14 cellular contexts compared by ENCODE assay signal in the genomic region with DNA sequence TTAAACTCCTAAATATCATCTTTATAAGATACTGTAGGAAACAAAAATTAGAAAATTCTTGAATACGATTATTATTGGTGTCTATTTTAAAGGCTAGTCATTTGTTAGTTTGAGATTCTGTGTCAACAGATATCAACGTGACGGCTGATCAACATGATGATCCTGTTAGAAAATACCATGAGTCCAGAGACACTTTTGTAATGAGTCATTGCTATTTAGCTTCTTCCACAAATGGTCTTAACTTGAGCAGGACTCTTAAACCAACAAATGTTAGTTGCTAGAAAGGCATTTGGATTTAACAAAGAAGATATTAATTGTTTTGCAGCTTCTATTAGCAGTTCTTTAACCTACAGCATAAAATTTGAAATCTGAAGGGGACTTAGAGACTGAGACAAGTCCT.
DNase-seq lines count a peak whose midpoint lies in the region; ATAC-seq and TF ChIP-seq lines count a peak whose summit lies in the region.
"Had no signal": no experiment of that assay in that cellular context is flagged by ENCODE, and none has a peak within 500 bp of the region (broad histone marks: within the 10 kb centered on the region; RNA-seq: fewer than 3 reads in every experiment).

No MANE protein-coding gene starts in this region.

- TF ChIP-seq CTCF in fibroblast of pulmonary artery (IDR thresholded peaks at IDR 0.05; ENCODE audit: low read length, missing control alignments) (no peak), uterus (IDR thresholded peaks at IDR 0.05) (no peak)

- H3K27ac ChIP-seq in SJSA1 (peak overlapping the region; percentile 99), uterus (no peak overlapping the region)
- H3K27ac ChIP-seq: upper lobe of left lung had no signal

- no peak for TF ChIP-seq POLR2A in uterus (IDR thresholded peaks at IDR 0.05)

- no peak overlapping the region for H3K4me3 ChIP-seq in SJSA1
- no peak overlapping the region for H3K4me3 ChIP-seq in fibroblast of pulmonary artery (replicated peaks; ENCODE audit: low read depth, low read length)
- H3K4me3 ChIP-seq in skeletal muscle cell (ENCODE audit: low read depth, low read length), result no peak overlapping the region
- no peak overlapping the region for H3K4me3 ChIP-seq in MG63
- H3K4me3 ChIP-seq in uterus, result no peak overlapping the region
- H3K4me3 ChIP-seq: upper lobe of left lung had no signal

- peak; percentile 44 for ATAC-seq in GM18868 (IDR thresholded peaks at IDR 0.05; ENCODE audit: unreplicated experiment)
- ATAC-seq in esophagus mucosa, result no peak

- H3K9me3 ChIP-seq in SJSA1 (replicated peaks) (no peaks in the 10 kb centered on the region), MG63 (0 out of 2 replicates have a peak, but pooled peaks cover 2% of the 10 kb centered on the region), uterus (no peaks in the 10 kb centered on the region)
- H3K9me3 ChIP-seq: upper lobe of left lung had no signal

- intact Hi-C loops in uterus (cut with DNase I; ENCODE audit: low total_unique reads), result no loop called here

- DNase-seq in SJSA1 (ENCODE audit: low read depth in 1 of 2, low spot score in 2 of 2) (peak in 1 of 2 experiments; percentile 79), fibroblast of pulmonary artery (ENCODE audit: low read depth) (peak; percentile 76), skeletal muscle cell (ENCODE audit: low read depth) (peak; percentile 67), MG63 (no peak), globus pallidus (ENCODE audit: low spot score) (no peak), uterus (no peak)
- DNase-seq: activated CD4-positive, alpha-beta memory T cell treated with anti-CD3 and anti-CD28 coated beads for 36 hours; DND-41; KBM-7; left cardiac atrium; NCI-H345; upper lobe of left lung had no signal

- no peaks in the 10 kb centered on the region for H3K36me3 ChIP-seq in SJSA1
- H3K36me3 ChIP-seq in MG63, result no peaks in the 10 kb centered on the region
- no peaks in the 10 kb centered on the region for H3K36me3 ChIP-seq in uterus
- H3K36me3 ChIP-seq: upper lobe of left lung had no signal

- H3K4me1 ChIP-seq in SJSA1 (replicated peaks), result peaks cover 75% of the 10 kb centered on the region
- no peaks in the 10 kb centered on the region for H3K4me1 ChIP-seq in uterus

- no peaks in the 10 kb centered on the region for H3K27me3 ChIP-seq in SJSA1 (replicated peaks)
- no peaks in the 10 kb centered on the region for H3K27me3 ChIP-seq in MG63
- H3K27me3 ChIP-seq in uterus, result no peaks in the 10 kb centered on the region
- H3K27me3 ChIP-seq: upper lobe of left lung had no signal

Comparison
In these comparisons a context has a peak if more than half of its experiments do, and no peak if none do; other contexts are left out.
1. DNase-seq: peak in fibroblast of pulmonary artery (single experiment) and skeletal muscle cell (single experiment); none in MG63 (single experiment), globus pallidus (single experiment) and uterus (0 of 2).